ENCODE assay signal across 8 cellular contexts in genomic region chr14:105398044-105398725, GRCh38. TPM values are rescaled to one million over a fixed set of nuclear protein-coding genes. Genes with fewer than 3 reads are reported as not detected.
DNase-seq lines count a peak whose midpoint lies in the region; ATAC-seq and TF ChIP-seq lines count a peak whose summit lies in the region.

Gene TEX22 (plus strand): TSS chr14:105398538. CDS start chr14:105399341, 803 bp downstream.

- peak within 1 kb of the TSS; percentile 58 for H3K27ac ChIP-seq in KMS-11

- peak within 1 kb of the TSS; percentile 60 for H3K4me2 ChIP-seq in KMS-11

- peak; percentile 70 for ATAC-seq in GM21619 (IDR thresholded peaks at IDR 0.05; ENCODE audit: unreplicated experiment)
- ATAC-seq in stimulated activated naive CD8-positive, alpha-beta T cell treated with anti-CD3 and anti-CD28 coated beads, Interleukin-15, amount 100 ng/mL, for 72 hours = peak; percentile 88

- peak within 1 kb of the TSS; percentile 92 for H3K4me3 Mint-ChIP-seq in activated T-helper 2 cell treated with anti-CD3 and anti-CD28 coated beads, Interferon-gamma antibody, Interleukin-2, Interleukin-4, amounts not matched to agents 10 μg/mL and 5 μg/mL and 100 μg/mL, durations not matched to agents 14 hours and 24 hours and 36 hours (ENCODE audit: low read depth)
- peak within 1 kb of the TSS; percentile 87 for H3K4me3 Mint-ChIP-seq in neural crest cell
- peak within 1 kb of the TSS; percentile 95 to 99 for H3K4me3 Mint-ChIP-seq in stimulated activated naive CD8-positive, alpha-beta T cell treated with anti-CD3 and anti-CD28 coated beads, Interleukin-15, amount 100 ng/mL, for 72 hours

- peak within 1 kb of the TSS; percentile 73 for H2AFZ ChIP-seq in KMS-11 (ENCODE audit: low read depth)

- no peaks in the 10 kb centered on the region for H3K27me3 ChIP-seq in KMS-11 (ENCODE audit: insufficient read depth, low read depth)

- no peaks in the 10 kb centered on the region for H4K20me1 ChIP-seq in KMS-11 (ENCODE audit: insufficient read depth)

- H3K9ac ChIP-seq in KMS-11 = peak within 1 kb of the TSS; percentile 90

- no peaks in the 10 kb centered on the region for H3K27me3 Mint-ChIP-seq in activated T-helper 2 cell treated with anti-CD3 and anti-CD28 coated beads, Interferon-gamma antibody, Interleukin-2, Interleukin-4, amounts not matched to agents 10 μg/mL and 5 μg/mL and 100 μg/mL, durations not matched to agents 14 hours and 24 hours and 36 hours (ENCODE audit: low read depth)
- H3K27me3 Mint-ChIP-seq in neural crest cell (ENCODE audit: low read depth) = no peaks in the 10 kb centered on the region
- H3K27me3 Mint-ChIP-seq in stimulated activated naive CD8-positive, alpha-beta T cell treated with anti-CD3 and anti-CD28 coated beads, Interleukin-15, amount 100 ng/mL, for 72 hours = no peaks in the 10 kb centered on the region

- H3K27ac Mint-ChIP-seq in activated T-helper 2 cell treated with anti-CD3 and anti-CD28 coated beads, Interferon-gamma antibody, Interleukin-2, Interleukin-4, amounts not matched to agents 10 μg/mL and 5 μg/mL and 100 μg/mL, durations not matched to agents 14 hours and 24 hours and 36 hours = peak within 1 kb of the TSS; percentile 85
- peak within 1 kb of the TSS; percentile 94 for H3K27ac Mint-ChIP-seq in neural crest cell (ENCODE audit: unreplicated experiment)
- H3K27ac Mint-ChIP-seq in stimulated activated naive CD8-positive, alpha-beta T cell treated with anti-CD3 and anti-CD28 coated beads, Interleukin-15, amount 100 ng/mL, for 72 hours = peak within 1 kb of the TSS; percentile 98 to 99

- H3K9me3 Mint-ChIP-seq in activated T-helper 2 cell treated with anti-CD3 and anti-CD28 coated beads, Interferon-gamma antibody, Interleukin-2, Interleukin-4, amounts not matched to agents 10 μg/mL and 5 μg/mL and 100 μg/mL, durations not matched to agents 14 hours and 24 hours and 36 hours = peaks cover 11% of the 10 kb centered on the region
- H3K9me3 Mint-ChIP-seq in neural crest cell = peaks cover 18% of the 10 kb centered on the region
- H3K9me3 Mint-ChIP-seq in stimulated activated naive CD8-positive, alpha-beta T cell treated with anti-CD3 and anti-CD28 coated beads, Interleukin-15, amount 100 ng/mL, for 72 hours = peaks cover 8 to 13% of the 10 kb centered on the region in 2 donors

- H3K4me1 Mint-ChIP-seq in activated T-helper 2 cell treated with anti-CD3 and anti-CD28 coated beads, Interferon-gamma antibody, Interleukin-2, Interleukin-4, amounts not matched to agents 10 μg/mL and 5 μg/mL and 100 μg/mL, durations not matched to agents 14 hours and 24 hours and 36 hours (ENCODE audit: low read depth) = peaks cover 14% of the 10 kb centered on the region
- H3K4me1 Mint-ChIP-seq in neural crest cell = peaks cover 8% of the 10 kb centered on the region
- H3K4me1 Mint-ChIP-seq in stimulated activated naive CD8-positive, alpha-beta T cell treated with anti-CD3 and anti-CD28 coated beads, Interleukin-15, amount 100 ng/mL, for 72 hours = peaks cover 31% of the 10 kb centered on the region

- TF ChIP-seq CTCF in KMS-11 (conservative IDR thresholded peaks at IDR 0.05; ENCODE audit: low read depth, low read length) (no peak), fibroblast of the aortic adventitia (IDR thresholded peaks at IDR 0.05; ENCODE audit: insufficient read depth, low read length) (no peak), neural crest cell (conservative IDR thresholded peaks at IDR 0.05) (no peak)

- H3K4me3 ChIP-seq in KMS-11 (IDR thresholded peaks at IDR 0.05; ENCODE audit: insufficient read depth, low read depth, low read length) = no peak within 1 kb of the TSS
- H3K4me3 ChIP-seq in fibroblast of the aortic adventitia (ENCODE audit: low read depth, low read length) = peak within 1 kb of the TSS; percentile 86

- peaks cover 10% of the 10 kb centered on the region for H3K4me1 ChIP-seq in KMS-11 (ENCODE audit: low read depth, poor library complexity, severe bottlenecking)

- H3K79me2 ChIP-seq in KMS-11 (ENCODE audit: insufficient read depth, low read depth) = peaks cover 7% of the 10 kb centered on the region

- peak; percentile 42 for DNase-seq in DMS114 treated with DMSO at 0.1 percent for 48 hours (lab: John Stamatoyannopoulos, UW; ENCODE audit: unreplicated experiment)
- peak; percentile 83 for DNase-seq in RPMI8226
- DNase-seq in activated T-helper 2 cell treated with anti-CD3 and anti-CD28 coated beads, Interferon-gamma antibody, Interleukin-2, Interleukin-4, amounts not matched to agents 10 μg/mL and 5 μg/mL and 100 μg/mL, durations not matched to agents 14 hours and 24 hours and 36 hours (ENCODE audit: low spot score) = peak; percentile 84
- peak; percentile 70 for DNase-seq in fibroblast of the aortic adventitia (ENCODE audit: low read depth)
- DNase-seq in neural crest cell (ENCODE audit: low read depth, low spot score) = peak; percentile 93
- peak; percentile 93 to 94 for DNase-seq in stimulated activated naive CD8-positive, alpha-beta T cell treated with anti-CD3 and anti-CD28 coated beads, Interleukin-15, amount 100 ng/mL, for 72 hours

- no peaks in the 10 kb centered on the region for H3K36me3 ChIP-seq in KMS-11 (ENCODE audit: insufficient read depth)

- intact Hi-C loops in activated T-helper 2 cell treated with anti-CD3 and anti-CD28 coated beads, Interferon-gamma antibody, Interleukin-2, Interleukin-4, amounts not matched to agents 10 μg/mL and 5 μg/mL and 100 μg/mL, durations not matched to agents 14 hours and 24 hours and 36 hours (cut with micrococcal nuclease) = loop anchor here (1.0 to 2.0 kb wide), 2 partner anchors 17 to 93 kb away; partner anchors contain the start of gene TEDC1

- H3K36me3 Mint-ChIP-seq in activated T-helper 2 cell treated with anti-CD3 and anti-CD28 coated beads, Interferon-gamma antibody, Interleukin-2, Interleukin-4, amounts not matched to agents 10 μg/mL and 5 μg/mL and 100 μg/mL, durations not matched to agents 14 hours and 24 hours and 36 hours (ENCODE audit: low read depth) = peaks cover 36% of the 10 kb centered on the region
- peaks cover 27% of the 10 kb centered on the region for H3K36me3 Mint-ChIP-seq in neural crest cell (ENCODE audit: low read depth)

RNA-seq across cellular contexts. Expression of gene TEX22, which starts in this region (rescaled TPM):
- total RNA-seq in activated T-helper 2 cell treated with anti-CD3 and anti-CD28 coated beads, Interferon-gamma antibody, Interleukin-2, Interleukin-4, amounts not matched to agents 10 μg/mL and 5 μg/mL and 100 μg/mL, durations not matched to agents 14 hours and 24 hours and 36 hours = 4.7 and 5.0 TPM in 2 replicates
- total RNA-seq in fibroblast of the aortic adventitia (ENCODE audit: low replicate concordance) = 0.27 and 1.5 TPM in 2 replicates
- 4.4 and 5.2 TPM in 2 replicates for total RNA-seq in neural crest cell

Comparison
In these comparisons a context has a peak if more than half of its experiments do, and no peak if none do; other contexts are left out.
1. DNase-seq: peak in every context shown above with its lines; median percentile 94 in stimulated activated naive CD8-positive, alpha-beta T cell treated with anti-CD3 and anti-CD28 coated beads, Interleukin-15, amount 100 ng/mL, for 72 hours; 93 in neural crest cell; 84 in activated T-helper 2 cell treated with anti-CD3 and anti-CD28 coated beads, Interferon-gamma antibody, Interleukin-2, Interleukin-4, amounts not matched to agents 10 μg/mL and 5 μg/mL and 100 μg/mL, durations not matched to agents 14 hours and 24 hours and 36 hours; 83 in RPMI8226; 70 in fibroblast of the aortic adventitia; 42 in DMS114 treated with DMSO at 0.1 percent for 48 hours.